ENCODE assay signal across 10 cellular contexts in genomic region chr2:10028407-10028987, GRCh38. TPM values are rescaled to one million over a fixed set of nuclear protein-coding genes. Genes with fewer than 3 reads are reported as not detected.
DNase-seq lines count a peak whose midpoint lies in the region; ATAC-seq and TF ChIP-seq lines count a peak whose summit lies in the region.
"Had no signal": no experiment of that assay in that cellular context is flagged by ENCODE, and none has a peak within 500 bp of the region (broad histone marks: within the 10 kb centered on the region; RNA-seq: fewer than 3 reads in every experiment).

No MANE protein-coding gene starts in this region.

- H3K9me1 ChIP-seq in IMR-90 (ENCODE audit: insufficient read depth, low read length): no peaks in the 10 kb centered on the region; the same call in 1 of the 2 replicates

- no peaks in the 10 kb centered on the region for H3K36me3 Mint-ChIP-seq in chondrocyte (ENCODE audit: low read depth)
- no peaks in the 10 kb centered on the region for H3K36me3 Mint-ChIP-seq in neural progenitor cell
- H3K36me3 Mint-ChIP-seq in activated T-cell treated with anti-CD3 and anti-CD28 coated beads, Interleukin-2, amount 50 U/mL, for 4 hours (ENCODE audit: insufficient read depth): no peaks in the 10 kb centered on the region

- no peak overlapping the region for H2BK120ac ChIP-seq in IMR-90 (ENCODE audit: low read depth, low read length)

- H3K9me3 Mint-ChIP-seq in chondrocyte (ENCODE audit: low read depth) (no peaks in the 10 kb centered on the region), neural progenitor cell (no peaks in the 10 kb centered on the region)
- no peaks in the 10 kb centered on the region for H3K9me3 Mint-ChIP-seq in activated T-cell treated with anti-CD3 and anti-CD28 coated beads, Interleukin-2, amount 50 U/mL, for 4 hours

- no peak overlapping the region; the same call in 1 of the 2 replicates for H3K4ac ChIP-seq in IMR-90 (ENCODE audit: low read depth, low read length)

- no peak overlapping the region for H4K8ac ChIP-seq in IMR-90 (ENCODE audit: low read depth in 2 of 2, low read length in 2 of 2)

- H2AFZ ChIP-seq in IMR-90 (replicated peaks; ENCODE audit: low read length, poor library complexity) (peak overlapping the region; percentile 10), neural progenitor cell (replicated peaks) (peak overlapping the region; percentile 79)

- H4K91ac ChIP-seq in IMR-90 (ENCODE audit: insufficient read depth, low read depth, low read length): no peak overlapping the region

- no peak overlapping the region for H3K18ac ChIP-seq in IMR-90 (ENCODE audit: low read depth, low read length)

- CTCF ChIA-PET in IMR-90 (lab: Yijun Ruan, JAX): interaction anchor here (1.1 kb wide), 1 partner anchor 19 kb away, joined by 4 read pairs; no protein-coding TSS in a partner anchor

- H2AK5ac ChIP-seq in IMR-90 (ENCODE audit: low read depth, low read length): no peak overlapping the region

- no peaks in the 10 kb centered on the region for H4K20me1 ChIP-seq in DOHH2 (ENCODE audit: control insufficient read depth, insufficient read depth, low read depth, low read length)
- no peaks in the 10 kb centered on the region for H4K20me1 ChIP-seq in IMR-90 (ENCODE audit: insufficient read depth, low read length)
- H4K20me1 ChIP-seq in neural progenitor cell (ENCODE audit: low read depth): no peaks in the 10 kb centered on the region

- H3K79me2 ChIP-seq in DOHH2 (ENCODE audit: control insufficient read depth, low read length) (no peaks in the 10 kb centered on the region), neural progenitor cell (ENCODE audit: low read depth) (no peaks in the 10 kb centered on the region)

- H3K27ac Mint-ChIP-seq in chondrocyte (ENCODE audit: unreplicated experiment) (no peak overlapping the region), neural progenitor cell (no peak overlapping the region)

- no peaks in the 10 kb centered on the region for H3K9me2 ChIP-seq in DOHH2 (replicated peaks; ENCODE audit: control insufficient read depth, low read length)

- DNase-seq in IMR-90 (no peak), chondrocyte (ENCODE audit: low spot score) (no peak), neural progenitor cell (ENCODE audit: low spot score) (peak; percentile 40), NCI-H2196 treated with DMSO at 0.1 percent for 48 hours (lab: John Stamatoyannopoulos, UW; ENCODE audit: unreplicated experiment) (no peak), NCI-H524 treated with DMSO at 0.1 percent for 48 hours (lab: John Stamatoyannopoulos, UW) (no peak)
- no peak for DNase-seq in activated T-cell treated with anti-CD3 and anti-CD28 coated beads, Interleukin-2, amount 50 U/mL, for 4 hours
- no peak for DNase-seq in activated CD8-positive, alpha-beta memory T cell treated with anti-CD3 and anti-CD28 coated beads, Interleukin-2, amount 50 U/mL, for 48 hours
- DNase-seq: DMS 273 treated with DMSO at 0.1 percent for 48 hours had no signal

- H3K4me3 Mint-ChIP-seq in chondrocyte (ENCODE audit: unreplicated experiment): no peak overlapping the region
- no peak overlapping the region for H3K4me3 Mint-ChIP-seq in neural progenitor cell
- H3K4me3 Mint-ChIP-seq in activated T-cell treated with anti-CD3 and anti-CD28 coated beads, Interleukin-2, amount 50 U/mL, for 4 hours: no peak overlapping the region

- dilution Hi-C loops in IMR-90 (cut with HindIII; ENCODE audit: low sequenced_read_pairs, unreplicated experiment): no loop called here

- H2BK20ac ChIP-seq in IMR-90 (ENCODE audit: low read depth, low read length): no peak overlapping the region

- H3F3A ChIP-seq in DOHH2 (ENCODE audit: control insufficient read depth, insufficient read depth) (no peaks in the 10 kb centered on the region), neural progenitor cell (ENCODE audit: low read depth) (no peaks in the 10 kb centered on the region)

- no peak overlapping the region for H3K9ac ChIP-seq in IMR-90 (ENCODE audit: low read depth, low read length)
- no peak overlapping the region for H3K9ac ChIP-seq in neural progenitor cell

- H3K4me1 Mint-ChIP-seq in chondrocyte (ENCODE audit: low read depth) (peaks cover 15% of the 10 kb centered on the region), neural progenitor cell (peaks cover 23% of the 10 kb centered on the region)
- H3K4me1 Mint-ChIP-seq in activated T-cell treated with anti-CD3 and anti-CD28 coated beads, Interleukin-2, amount 50 U/mL, for 4 hours (ENCODE audit: low read depth): peaks cover 29% of the 10 kb centered on the region

- H3K79me1 ChIP-seq in IMR-90 (ENCODE audit: low read depth in 1 of 2, low read length in 2 of 2): no peaks in the 10 kb centered on the region

- H2AK9ac ChIP-seq in IMR-90 (replicated peaks; ENCODE audit: low read depth, low read length, poor library complexity): no peak overlapping the region

- H3K14ac ChIP-seq in IMR-90 (replicated peaks; ENCODE audit: low read depth, low read length): no peak overlapping the region

- no peak for ATAC-seq in IMR-90 (ENCODE audit: low read depth)
- no peak for ATAC-seq in activated T-cell treated with anti-CD3 and anti-CD28 coated beads, Interleukin-2, amount 50 U/mL, for 4 hours

- H3K9me3 ChIP-seq in DOHH2 (ENCODE audit: control insufficient read depth, insufficient read depth, low read length) (no peaks in the 10 kb centered on the region), IMR-90 (ENCODE audit: control insufficient read depth, insufficient read depth, low read length) (peaks cover 2% of the 10 kb centered on the region; the same call in 1 of the 2 replicates), neural progenitor cell (ENCODE audit: low read depth) (no peaks in the 10 kb centered on the region)

- H2BK5ac ChIP-seq in IMR-90 (ENCODE audit: low read depth, low read length, poor library complexity, severe bottlenecking): no peak overlapping the region

- H3K4me3 ChIP-seq in DOHH2 (ENCODE audit: low read length) (no peak overlapping the region), IMR-90 (ENCODE audit: insufficient read depth, low read depth, low read length) (no peak overlapping the region), neural progenitor cell (no peak overlapping the region)

- no TSS peak for BruUV-seq in IMR-90 (replicated peaks; lab: Mats Ljungman, UMichigan)

- intact Hi-C loops in IMR-90 (cut with micrococcal nuclease): no loop called here

- no peak for TF ChIP-seq POLR2A in IMR-90 (IDR thresholded peaks at IDR 0.05; ENCODE audit: low read depth, low read length)

- POLR2A ChIA-PET in IMR-90 (lab: Charles Lee; ENCODE audit: unreplicated experiment): no interaction called here

- H3K23ac ChIP-seq in IMR-90 (ENCODE audit: low read depth, low read length): no peak overlapping the region

- in situ Hi-C loops in IMR-90 (cut with MboI; ENCODE audit: low sequenced_read_pairs): no loop called here

- H3K4me2 ChIP-seq in DOHH2 (ENCODE audit: low read length): no peak overlapping the region
- H3K4me2 ChIP-seq in IMR-90 (ENCODE audit: low read depth, low read length): no peak overlapping the region
- no peak overlapping the region for H3K4me2 ChIP-seq in neural progenitor cell

- TF ChIP-seq RAD21 in IMR-90 (IDR thresholded peaks at IDR 0.05; ENCODE audit: low read length): no peak

- WGBS in IMR-90 (ENCODE audit: extremely low coverage in 2 of 2, insufficient read length in 1 of 2), 2 experiments: 93% methylated on average over 5 of the region's 16 CpGs; no CpG with 5 or more reads in 1 of the 2 experiments

- TF ChIP-seq CTCF in DOHH2 (IDR thresholded peaks at IDR 0.05; ENCODE audit: low read depth, low read length, poor library complexity, severe bottlenecking) (peak; percentile 47), IMR-90 (conservative IDR thresholded peaks at IDR 0.05; ENCODE audit: low read depth, low read length) (no peak), chondrocyte (IDR thresholded peaks at IDR 0.05) (peak; percentile 24), neural progenitor cell (IDR thresholded peaks at IDR 0.05) (peak; percentile 34)

- no peak overlapping the region for H3K56ac ChIP-seq in IMR-90 (ENCODE audit: extremely low read depth, insufficient read depth, low read length)

- no peak overlapping the region for H4K5ac ChIP-seq in IMR-90 (ENCODE audit: low read depth, low read length)

- no peaks in the 10 kb centered on the region for H3K36me3 ChIP-seq in DOHH2 (ENCODE audit: control insufficient read depth, low read length)
- H3K36me3 ChIP-seq in IMR-90 (ENCODE audit: control insufficient read depth, insufficient read depth, low read length): no peaks in the 10 kb centered on the region
- H3K36me3 ChIP-seq in neural progenitor cell: no peaks in the 10 kb centered on the region

- H3K27me3 Mint-ChIP-seq in chondrocyte (ENCODE audit: low read depth): no peaks in the 10 kb centered on the region
- H3K27me3 Mint-ChIP-seq in neural progenitor cell (ENCODE audit: insufficient read depth, low read depth): peaks cover 3% of the 10 kb centered on the region
- no peaks in the 10 kb centered on the region for H3K27me3 Mint-ChIP-seq in activated T-cell treated with anti-CD3 and anti-CD28 coated beads, Interleukin-2, amount 50 U/mL, for 4 hours (ENCODE audit: low read depth)

- H3K27me3 ChIP-seq in DOHH2 (ENCODE audit: control insufficient read depth, low read length) (peaks cover 11% of the 10 kb centered on the region; the same call in 1 of the 2 replicates), IMR-90 (ENCODE audit: control insufficient read depth, insufficient read depth, low read length) (no peaks in the 10 kb centered on the region; the same call in 1 of the 2 replicates), neural progenitor cell (no peaks in the 10 kb centered on the region)

- H3K27ac ChIP-seq in DOHH2 (ENCODE audit: low read depth, low read length) (no peak overlapping the region), IMR-90 (ENCODE audit: insufficient read depth, low read length) (no peak overlapping the region), neural progenitor cell (no peak overlapping the region)

- no peak overlapping the region for H2BK15ac ChIP-seq in IMR-90 (ENCODE audit: low read depth, low read length)

- H3K4me1 ChIP-seq in DOHH2 (ENCODE audit: control insufficient read depth, low read length) (no peaks in the 10 kb centered on the region), IMR-90 (ENCODE audit: control insufficient read depth, insufficient read depth, low read length) (no peaks in the 10 kb centered on the region; the same call in 1 of the 2 replicates), neural progenitor cell (peaks cover 19% of the 10 kb centered on the region)

RNA-seq across cellular contexts. Expression of gene KLF11, which starts 14.9 kb away (rescaled TPM):
- total RNA-seq in IMR-90 (2012; rRNA removed) (2.0 and 2.2 TPM in 2 replicates), chondrocyte (10.7 to 16.2 TPM (median 15.2 TPM) in 3 replicates), neural progenitor cell (ENCODE audit: low replicate concordance) (9.6 and 9.7 TPM in 2 replicates)
- polyA plus RNA-seq in IMR-90 (2012; rRNA removed): 2.4 and 2.5 TPM in 2 replicates
- 2.4 TPM in 2 replicates for polyA plus RNA-seq in IMR-90 (2012; cell fraction: cytosol; rRNA removed)
- polyA plus RNA-seq in IMR-90 (2012; cell fraction: nucleus; rRNA removed; ENCODE audit: low replicate concordance): 2.3 and 3.4 TPM in 2 replicates
- total RNA-seq in activated T-cell treated with anti-CD3 and anti-CD28 coated beads, Interleukin-2, amount 50 U/mL, for 4 hours: 10 to 100 TPM in 1 of 3 donors, 1 to 10 TPM in 2; 5.2 to 10.2 (median 5.7) TPM

RNA-seq across cellular contexts. Expression of gene CYS1, which starts 51.7 kb away (rescaled TPM):
- total RNA-seq in IMR-90 (2012; rRNA removed) (under 0.01 and 0.28 TPM in 2 replicates), chondrocyte (4.9 to 7.0 TPM (median 5.4 TPM) in 3 replicates), neural progenitor cell (ENCODE audit: low replicate concordance) (0.56 TPM in 1 of 2 replicates, not detected in the other)
- 0.12 and 0.17 TPM in 2 replicates for polyA plus RNA-seq in IMR-90 (2012; rRNA removed)
- 0.17 and 0.27 TPM in 2 replicates for polyA plus RNA-seq in IMR-90 (2012; cell fraction: cytosol; rRNA removed)
- polyA plus RNA-seq in IMR-90 (2012; cell fraction: nucleus; rRNA removed; ENCODE audit: low replicate concordance): 0.06 and 0.14 TPM in 2 replicates
- under 1 TPM in 1 of 3 donors, not detected in 2; 0.08 TPM for total RNA-seq in activated T-cell treated with anti-CD3 and anti-CD28 coated beads, Interleukin-2, amount 50 U/mL, for 4 hours
- total RNA-seq: MCF 10A had no signal
